In genomic region chr10:13627459-13628310, GRCh38 we compare ENCODE assay signal across 15 cellular contexts. TPM values are rescaled to one million over a fixed set of nuclear protein-coding genes. Genes with fewer than 3 reads are reported as not detected.
DNase-seq lines count a peak whose midpoint lies in the region; ATAC-seq, FAIRE-seq and TF ChIP-seq lines count a peak whose summit lies in the region.
"Had no signal": no experiment of that assay in that cellular context is flagged by ENCODE, and none has a peak within 500 bp of the region (broad histone marks: within the 10 kb centered on the region; RNA-seq: fewer than 3 reads in every experiment).

No MANE protein-coding gene starts in this region.

- H3F3A ChIP-seq in GM23248 (ENCODE audit: insufficient read depth): no peaks in the 10 kb centered on the region

- H3K4me3 ChIP-seq in GM23248 (no peak overlapping the region), H1 (ENCODE audit: extremely low read depth in 1 of 4, insufficient read depth in 2 of 4, low read depth in 3 of 4, low read length in 4 of 4) (no peak overlapping the region)
- H3K4me3 ChIP-seq: Peyer's patch had no signal

- H3K9me2 ChIP-seq in GM23248 (ENCODE audit: insufficient read depth): no peaks in the 10 kb centered on the region

- H2AFZ ChIP-seq in GM23248 (no peak overlapping the region), H1 (ENCODE audit: low read length) (no peak overlapping the region)

- H2BK15ac ChIP-seq in H1 (ENCODE audit: low read length): no peak overlapping the region

- no peak for TF ChIP-seq POLR2A in H1 (IDR thresholded peaks at IDR 0.05; ENCODE audit: control extremely low read depth in 1 of 2, low read depth in 2 of 2, low read length in 2 of 2)

- H4K91ac ChIP-seq in H1 (replicated peaks; ENCODE audit: insufficient read length, low read length): no peak overlapping the region

- peak; percentile 52 for FAIRE-seq in H1 (lab: Jason Lieb, UNC)

- no peak for TF ChIP-seq RAD21 in H1 (IDR thresholded peaks at IDR 0.05 in 1 of 2, conservative IDR thresholded peaks at IDR 0.05 in 1 of 2; ENCODE audit: low read depth in 2 of 2, low read length in 2 of 2)

- H2BK5ac ChIP-seq in H1 (ENCODE audit: low read depth, low read length): no peak overlapping the region

- H3K4me2 ChIP-seq in GM23248 (ENCODE audit: unreplicated experiment) (no peak overlapping the region), H1 (ENCODE audit: insufficient read depth in 1 of 2, low read depth in 2 of 2, low read length in 2 of 2) (peak overlapping the region; percentile 15 to 45; a peak in 2 of 4 replicates)

- no peak for TF ChIP-seq EP300 in H1 (IDR thresholded peaks at IDR 0.05; ENCODE audit: borderline replicate concordance in 1 of 2, low read depth in 2 of 2, low read length in 2 of 2)

- H3K9me3 ChIP-seq in GM23248 (ENCODE audit: low read depth) (no peaks in the 10 kb centered on the region), H1 (ENCODE audit: insufficient read depth in 2 of 2, low read depth in 1 of 2, low read length in 1 of 2) (no peaks in the 10 kb centered on the region)
- H3K9me3 ChIP-seq: Peyer's patch had no signal

- no peaks in the 10 kb centered on the region for H3K79me2 ChIP-seq in GM23248 (ENCODE audit: insufficient read depth)
- no peaks in the 10 kb centered on the region for H3K79me2 ChIP-seq in H1 (ENCODE audit: control insufficient read depth in 1 of 2, insufficient read depth in 2 of 2, low read length in 2 of 2)

- H2AK5ac ChIP-seq in H1 (ENCODE audit: low read depth, low read length): 0 out of 2 replicates have a peak overlapping the region, but pooled peaks have one; percentile 2

- WGBS in GM23248 (ENCODE audit: low coverage in 1 of 2, low lambda C conversion rate in 2 of 2, missing lambda C conversion rate in 2 of 2), 2 experiments: 92% methylated on average over 7 of the region's 7 CpGs
- 69% methylated on average over 7 of the region's 7 CpGs; no CpG with 5 or more reads in 1 of the 2 experiments for WGBS in H1 (ENCODE audit: extremely low coverage in 1 of 2, insufficient coverage in 1 of 2, insufficient read length in 1 of 2, insufficient replicate concordance in 2 of 2, low coverage in 1 of 2, low lambda C conversion rate in 2 of 2, missing lambda C conversion rate in 1 of 2), 2 experiments

- H3K18ac ChIP-seq in H1 (ENCODE audit: extremely low read depth, low read length): no peak overlapping the region

- H2BK120ac ChIP-seq in H1 (replicated peaks; ENCODE audit: low read depth, low read length): no peak overlapping the region

- no peak overlapping the region for H4K5ac ChIP-seq in H1 (ENCODE audit: insufficient read length, low read depth, low read length)

- DNase-seq in GM23248: peak; percentile 12
- peak; percentile 43 for DNase-seq in NCI-H82 (lab: John Stamatoyannopoulos, UW)
- DNase-seq in H1 (ENCODE audit: low read depth in 1 of 2, low spot score in 2 of 2): no peak
- DNase-seq in iris pigment epithelial cell (ENCODE audit: low read depth): peak; percentile 38
- no peak for DNase-seq in NCI-H1930 (lab: John Stamatoyannopoulos, UW)
- DNase-seq in NCI-H2107 treated with DMSO at 0.1 percent for 48 hours (lab: John Stamatoyannopoulos, UW; ENCODE audit: unreplicated experiment): no peak
- DNase-seq: CD8-positive, alpha-beta memory T cell; NCI-H1436 treated with DMSO at 0.1 percent for 48 hours; NCI-H2107; NCI-H69; Peyer's patch; SHP77 treated with DMSO at 0.1 percent for 48 hours had no signal

- no peak overlapping the region for H3K14ac ChIP-seq in H1 (ENCODE audit: insufficient read length)

- 0 out of 2 replicates have a peak, but pooled peaks cover 6% of the 10 kb centered on the region for H3K36me3 ChIP-seq in GM23248 (ENCODE audit: low read depth)
- H3K36me3 ChIP-seq in H1 (ENCODE audit: control insufficient read depth in 2 of 4, insufficient read depth in 4 of 4, low read length in 3 of 4): no peaks in the 10 kb centered on the region

- H3K9ac ChIP-seq in GM23248 (no peak overlapping the region), H1 (replicated peaks in 1 of 4; ENCODE audit: extremely low read depth in 1 of 4, low read depth in 3 of 4, low read length in 3 of 4) (no peak overlapping the region)

- no peaks in the 10 kb centered on the region for H3K4me1 ChIP-seq in GM23248 (ENCODE audit: insufficient read depth)
- peaks cover 0 to 9% (median 4%) of the 10 kb centered on the region in 4 experiments; a peak in 4 of 7 replicates for H3K4me1 ChIP-seq in H1 (replicated peaks in 1 of 4; ENCODE audit: control insufficient read depth in 3 of 4, insufficient read depth in 4 of 4, low read length in 3 of 4)

- no peak overlapping the region for H3K27ac ChIP-seq in GM23248
- no peak overlapping the region for H3K27ac ChIP-seq in H1 (ENCODE audit: low read depth, low read length)
- H3K27ac ChIP-seq: Peyer's patch had no signal

- H3K79me1 ChIP-seq in H1 (ENCODE audit: low read depth, low read length): no peaks in the 10 kb centered on the region; the same call in 1 of the 2 replicates

- no peak overlapping the region for H3K23ac ChIP-seq in H1 (ENCODE audit: insufficient read length)

- no peaks in the 10 kb centered on the region for H3K27me3 ChIP-seq in GM23248 (replicated peaks; ENCODE audit: insufficient read depth)
- no peaks in the 10 kb centered on the region for H3K27me3 ChIP-seq in H1 (replicated peaks in 1 of 4; ENCODE audit: control insufficient read depth in 3 of 4, extremely low read depth in 1 of 4, insufficient read depth in 3 of 4, low read length in 3 of 4)
- H3K27me3 ChIP-seq: Peyer's patch had no signal

- no peak for ATAC-seq in HG03439 (IDR thresholded peaks at IDR 0.05; ENCODE audit: unreplicated experiment)
- ATAC-seq in GM21723 (IDR thresholded peaks at IDR 0.05; ENCODE audit: unreplicated experiment): no peak
- ATAC-seq: HCT116 had no signal

- no peak overlapping the region for H2BK12ac ChIP-seq in H1 (ENCODE audit: low read depth, low read length)

- no peaks in the 10 kb centered on the region for H3K23me2 ChIP-seq in H1 (ENCODE audit: low read depth, low read length)

- no peak overlapping the region for H3K56ac ChIP-seq in H1 (replicated peaks; ENCODE audit: insufficient read length, low read depth, low read length)

- POLR2A ChIA-PET in H1 (lab: Charles Lee; ENCODE audit: partially characterized antibody): interaction anchor here (0.6 to 2.3 kb wide), 2 partner anchors 12 to 265 kb away, joined by 3 to 8 read pairs; no protein-coding TSS in a partner anchor

- H4K20me1 ChIP-seq in GM23248 (ENCODE audit: insufficient read depth) (no peaks in the 10 kb centered on the region), H1 (replicated peaks in 1 of 2; ENCODE audit: control insufficient read depth in 1 of 2, insufficient read depth in 2 of 2, low read length in 2 of 2) (no peaks in the 10 kb centered on the region)

- no peak overlapping the region for H3K4ac ChIP-seq in H1 (replicated peaks; ENCODE audit: insufficient read length, low read depth, low read length)

- no peak overlapping the region for H4K8ac ChIP-seq in H1 (ENCODE audit: extremely low read depth, insufficient read depth, low read length)

- no peak overlapping the region for H2BK20ac ChIP-seq in H1 (ENCODE audit: low read length)

- no peak for TF ChIP-seq CTCF in H1 (IDR thresholded peaks at IDR 0.05; ENCODE audit: control extremely low read depth in 1 of 3, insufficient read depth in 1 of 3, low read depth in 1 of 3, low read length in 3 of 3)

- in situ Hi-C loops in GM23248 (cut with MboI): no loop called here

- CTCF ChIA-PET in H1 (lab: Charles Lee; ENCODE audit: partially characterized antibody): interaction anchor here (0.6 to 2.0 kb wide), 5 partner anchors 13 to 884 kb away, joined by 3 to 8 read pairs (median 4); no protein-coding TSS in a partner anchor

TF ChIP-seq in H1, 55 proteins besides CTCF, POLR2A, EP300 and RAD21:
- TF ChIP-seq ZNF274 (IDR thresholded peaks at IDR 0.05; ENCODE audit: borderline replicate concordance, extremely low read depth, low read length) (no peak), MAX (IDR thresholded peaks at IDR 0.05) (0 out of 2 replicates have a peak, but pooled peaks have one; percentile 11), TAF1 (IDR thresholded peaks at IDR 0.05; ENCODE audit: low read depth, low read length) (no peak), POU5F1 (IDR thresholded peaks at IDR 0.05; ENCODE audit: low read depth, low read length) (peak; percentile 83; the same call in 1 of the 2 replicates), ATF3 (IDR thresholded peaks at IDR 0.05; ENCODE audit: insufficient read depth, low read depth, low read length) (no peak)

RNA-seq across cellular contexts. Expression of gene PRPF18, which starts 40.9 kb away (rescaled TPM):
- total RNA-seq in GM23248 (2014; rRNA removed; shearing (Covaris generic)): 23.3 and 30.2 TPM in 2 replicates
- polyA plus RNA-seq in GM23248 (2016; fragmentation: Nextera tagmentation; extraction: Ambion mirVana): 21.8 and 22.1 TPM in 2 replicates
- 12.1 and 12.6 TPM in 2 replicates for total RNA-seq in H1 (2021; fragmentation: NEBNext Ultra II Directional; extraction: Animal tissue kit (Norgen Biotek cat#: 25700))
- 1.8 and 3.8 TPM in 2 replicates for polyA plus RNA-seq in H1 (2011; rRNA removed)
- 8.7 TPM for polyA plus RNA-seq in H1 (2011; cell fraction: cytosol; rRNA removed)
- polyA plus RNA-seq in H1 (2011; cell fraction: nucleus; rRNA removed): 1.1 TPM
- polyA plus RNA-seq in H1 (2012, experiment 1 of 2): 7.0 to 12.7 TPM (median 9.8 TPM) in 4 replicates
- polyA plus RNA-seq in H1 (2012, experiment 2 of 2): 1.6 TPM
- polyA plus RNA-seq in H1 (2013, experiment 1 of 2): 10.8 TPM
- polyA plus RNA-seq in H1 (2013, experiment 2 of 2): 10.3 TPM
- 3.2 and 4.0 TPM in 2 replicates for polyA minus RNA-seq in H1 (2011; rRNA and poly(A)+ RNA removed)
- 2.7 TPM for polyA minus RNA-seq in H1 (2011; cell fraction: cytosol; rRNA and poly(A)+ RNA removed)
- polyA minus RNA-seq in H1 (2011; cell fraction: nucleus; rRNA and poly(A)+ RNA removed): 12.0 TPM

Comparison
In these comparisons a context has a peak if more than half of its experiments do, and no peak if none do; other contexts are left out.
1. DNase-seq: peak in GM23248 (single experiment), NCI-H82 (single experiment) and iris pigment epithelial cell (single experiment); none in H1 (0 of 2), NCI-H1930 (0 of 2) and NCI-H2107 treated with DMSO at 0.1 percent for 48 hours (single experiment).